7 cellular contexts compared by ENCODE assay signal in genomic region chrX:40104649-40105015, GRCh38. TPM values are rescaled to one million over a fixed set of nuclear protein-coding genes. Genes with fewer than 3 reads are reported as not detected.
A peak's percentile ranks its signal among the peaks of the same experiment; 100 is the strongest.
DNase-seq lines count a peak whose midpoint lies in the region; ATAC-seq and TF ChIP-seq lines count a peak whose summit lies in the region.

No MANE protein-coding gene starts in this region.

- H3K36me3 Mint-ChIP-seq in neural progenitor cell: no peaks in the 10 kb centered on the region

- no peak overlapping the region for H2AFZ ChIP-seq in neural progenitor cell (replicated peaks)

- H3K27me3 ChIP-seq in SJCRH30 (no peaks in the 10 kb centered on the region), neural progenitor cell (peaks cover 62% of the 10 kb centered on the region)

- H3K36me3 ChIP-seq in SJCRH30: no peaks in the 10 kb centered on the region
- no peaks in the 10 kb centered on the region for H3K36me3 ChIP-seq in neural progenitor cell

- peak overlapping the region; percentile 92 for H3K4me2 ChIP-seq in neural progenitor cell

- no peaks in the 10 kb centered on the region for H3K4me1 ChIP-seq in SJCRH30
- peaks cover 44% of the 10 kb centered on the region for H3K4me1 ChIP-seq in neural progenitor cell

- no peaks in the 10 kb centered on the region for H3K9me3 ChIP-seq in SJCRH30 (replicated peaks)
- H3K9me3 ChIP-seq in neural progenitor cell (ENCODE audit: low read depth): no peaks in the 10 kb centered on the region

- peaks cover 10% of the 10 kb centered on the region for H3K9me3 Mint-ChIP-seq in neural progenitor cell

- peaks cover 39% of the 10 kb centered on the region for H3K4me1 Mint-ChIP-seq in neural progenitor cell

- no peak for TF ChIP-seq CTCF in epithelial cell of proximal tubule (conservative IDR thresholded peaks at IDR 0.05; ENCODE audit: low read depth, low read length)
- TF ChIP-seq CTCF in neural progenitor cell (IDR thresholded peaks at IDR 0.05): no peak

- peak; percentile 29 for ATAC-seq in GM21723 (IDR thresholded peaks at IDR 0.05; ENCODE audit: unreplicated experiment)
- ATAC-seq in GM21367 (IDR thresholded peaks at IDR 0.05; ENCODE audit: unreplicated experiment): no peak

- DNase-seq in EH (ENCODE audit: low read depth) (peak; percentile 76), SJCRH30 (peak; percentile 30 to 41), epithelial cell of proximal tubule (ENCODE audit: low read depth) (no peak), neural progenitor cell (ENCODE audit: low spot score) (peak; percentile 53), NCI-H510A treated with DMSO at 0.1 percent for 48 hours (lab: John Stamatoyannopoulos, UW) (no peak)

- peaks cover 37% of the 10 kb centered on the region for H4K20me1 ChIP-seq in neural progenitor cell (ENCODE audit: low read depth)

- H3K27ac Mint-ChIP-seq in neural progenitor cell: no peak overlapping the region

- peak overlapping the region; percentile 82; the same call in 1 of the 2 replicates for H3K27ac ChIP-seq in SJCRH30
- H3K27ac ChIP-seq in neural progenitor cell: no peak overlapping the region

- no peak overlapping the region for H3K9ac ChIP-seq in neural progenitor cell

- peaks cover 13% of the 10 kb centered on the region for H3K27me3 Mint-ChIP-seq in neural progenitor cell (ENCODE audit: insufficient read depth, low read depth)

- H3K4me3 ChIP-seq in SJCRH30 (peak overlapping the region; percentile 67), epithelial cell of proximal tubule (ENCODE audit: low read depth, low read length) (peak overlapping the region; percentile 53), neural progenitor cell (peak overlapping the region; percentile 73)

- peaks cover 66% of the 10 kb centered on the region for H3F3A ChIP-seq in neural progenitor cell (ENCODE audit: low read depth)

- peak overlapping the region; percentile 82 for H3K4me3 Mint-ChIP-seq in neural progenitor cell

- H3K79me2 ChIP-seq in neural progenitor cell (ENCODE audit: low read depth): peaks cover 23% of the 10 kb centered on the region

RNA-seq across cellular contexts. Expression of gene BCOR, which starts 6.9 kb away (rescaled TPM):
- 62.5 and 64.8 TPM in 2 replicates for total RNA-seq in SJCRH30 (2014; rRNA removed; shearing (Covaris generic))
- total RNA-seq in epithelial cell of proximal tubule: 21.3 and 24.3 TPM in 2 replicates
- 29.5 and 32.4 TPM in 2 replicates for total RNA-seq in neural progenitor cell (ENCODE audit: low replicate concordance)

Comparison
In these comparisons a context has a peak if more than half of its experiments do, and no peak if none do; other contexts are left out.
1. DNase-seq: peak in EH (single experiment), SJCRH30 (2 of 2) and neural progenitor cell (single experiment); none in epithelial cell of proximal tubule (single experiment) and NCI-H510A treated with DMSO at 0.1 percent for 48 hours (single experiment).
2. Peak in every context shown above with its lines, with median percentiles within 50 percentile points of each other: H3K4me3 ChIP-seq.